1 cellular context compared by ENCODE assay signal in genomic region chr17:43368740-43369506, GRCh38.
A peak's percentile ranks its signal among the peaks of the same experiment; 100 is the strongest.
TF ChIP-seq lines count a peak whose summit lies in the region.

No MANE protein-coding gene starts in this region.

TF ChIP-seq in HEK293, 187 proteins besides CTCF, POLR2A, EP300 and RAD21 (continued from another document and continues in another):
- TF ChIP-seq ZNF707 (tag by site-specific recombination; IDR thresholded peaks at IDR 0.05) (no peak), ZBTB48 (tag by site-specific recombination; IDR thresholded peaks at IDR 0.05) (no peak), ZNF488 (tag by site-specific recombination; IDR thresholded peaks at IDR 0.05) (no peak; the same call in 1 of the 2 replicates), GLIS1 (tag by site-specific recombination; IDR thresholded peaks at IDR 0.05) (peak; percentile 88), HIC1 (tag by site-specific recombination; IDR thresholded peaks at IDR 0.05) (no peak), ZNF561 (tag by site-specific recombination; IDR thresholded peaks at IDR 0.05; ENCODE audit: borderline replicate concordance) (no peak), ZNF473 (tag by site-specific recombination; IDR thresholded peaks at IDR 0.05) (no peak), BCL11A (tag by site-specific recombination; IDR thresholded peaks at IDR 0.05; ENCODE audit: low read depth) (peak; percentile 72; the same call in 1 of the 2 replicates), ZBTB8A (tag by site-specific recombination; IDR thresholded peaks at IDR 0.05) (peak; percentile 79), BCL11B (tag by site-specific recombination; IDR thresholded peaks at IDR 0.05; ENCODE audit: low read depth) (no peak), ZNF610 (tag by site-specific recombination; IDR thresholded peaks at IDR 0.05; ENCODE audit: borderline replicate concordance) (peak; percentile 42), GLI4 (tag by site-specific recombination; IDR thresholded peaks at IDR 0.05) (no peak; the same call in 1 of the 2 replicates), YY1 (tag by site-specific recombination; IDR thresholded peaks at IDR 0.05) (no peak), BCL6B (tag by site-specific recombination; IDR thresholded peaks at IDR 0.05) (no peak), ZNF585B (tag by site-specific recombination; IDR thresholded peaks at IDR 0.05) (no peak), ZFP69B (tag by site-specific recombination; IDR thresholded peaks at IDR 0.05) (0 out of 2 replicates have a peak, but pooled peaks have one; percentile 5), ZNF558 (tag by site-specific recombination; IDR thresholded peaks at IDR 0.05) (0 out of 2 replicates have a peak, but pooled peaks have one; percentile 27), ZSCAN23 (tag by site-specific recombination; IDR thresholded peaks at IDR 0.05) (no peak), KLF8 (tag by site-specific recombination; IDR thresholded peaks at IDR 0.05) (peak; percentile 76; the same call in 1 of the 2 replicates), ZBTB20 (tag by site-specific recombination; IDR thresholded peaks at IDR 0.05) (peak; percentile 89; the same call in 1 of the 2 replicates), ZNF121 (tag by site-specific recombination; IDR thresholded peaks at IDR 0.05) (peak; percentile 8; the same call in 1 of the 2 replicates), ZNF239 (tag by site-specific recombination; IDR thresholded peaks at IDR 0.05) (no peak), ZSCAN16 (tag by site-specific recombination; IDR thresholded peaks at IDR 0.05) (no peak), ZNF701 (tag by site-specific recombination; IDR thresholded peaks at IDR 0.05) (no peak), ZEB2 (tag by site-specific recombination; IDR thresholded peaks at IDR 0.05) (peak; percentile 72), EGR2 (tag by site-specific recombination; IDR thresholded peaks at IDR 0.05; ENCODE audit: low read depth) (0 out of 2 replicates have a peak, but pooled peaks have one; percentile 54), ZNF747 (tag by site-specific recombination; IDR thresholded peaks at IDR 0.05) (no peak), KLF7 (tag by site-specific recombination; IDR thresholded peaks at IDR 0.05; ENCODE audit: borderline replicate concordance) (no peak), ZNF132 (tag by site-specific recombination; IDR thresholded peaks at IDR 0.05; ENCODE audit: borderline replicate concordance) (no peak), ZNF10 (tag by site-specific recombination; IDR thresholded peaks at IDR 0.05) (no peak), KLF1 (tag by site-specific recombination; IDR thresholded peaks at IDR 0.05) (peak; percentile 31; the same call in 1 of the 2 replicates), ZBTB17 (tag by site-specific recombination; IDR thresholded peaks at IDR 0.05) (no peak), ZNF169 (tag by site-specific recombination; IDR thresholded peaks at IDR 0.05) (no peak), ZNF16 (tag by site-specific recombination; IDR thresholded peaks at IDR 0.05; ENCODE audit: low read depth) (no peak), PRDM1 (tag by site-specific recombination; IDR thresholded peaks at IDR 0.05) (peak; percentile 79; the same call in 1 of the 2 replicates), ZNF274 (IDR thresholded peaks at IDR 0.05; ENCODE audit: low read length) (no peak), ZNF274 (tag by site-specific recombination; IDR thresholded peaks at IDR 0.05; ENCODE audit: borderline replicate concordance) (no peak), ZNF571 (tag by site-specific recombination; IDR thresholded peaks at IDR 0.05) (no peak), TCF7L2 (IDR thresholded peaks at IDR 0.05; ENCODE audit: borderline replicate concordance, low read depth, low read length) (no peak), GLI2 (tag by site-specific recombination; IDR thresholded peaks at IDR 0.05; ENCODE audit: borderline replicate concordance, low read depth) (no peak), ZNF133 (tag by site-specific recombination; IDR thresholded peaks at IDR 0.05) (0 out of 2 replicates have a peak, but pooled peaks have one; percentile 18), ZNF776 (tag by site-specific recombination; IDR thresholded peaks at IDR 0.05; ENCODE audit: borderline replicate concordance) (no peak)
- TF ChIP-seq, protein P1, sequence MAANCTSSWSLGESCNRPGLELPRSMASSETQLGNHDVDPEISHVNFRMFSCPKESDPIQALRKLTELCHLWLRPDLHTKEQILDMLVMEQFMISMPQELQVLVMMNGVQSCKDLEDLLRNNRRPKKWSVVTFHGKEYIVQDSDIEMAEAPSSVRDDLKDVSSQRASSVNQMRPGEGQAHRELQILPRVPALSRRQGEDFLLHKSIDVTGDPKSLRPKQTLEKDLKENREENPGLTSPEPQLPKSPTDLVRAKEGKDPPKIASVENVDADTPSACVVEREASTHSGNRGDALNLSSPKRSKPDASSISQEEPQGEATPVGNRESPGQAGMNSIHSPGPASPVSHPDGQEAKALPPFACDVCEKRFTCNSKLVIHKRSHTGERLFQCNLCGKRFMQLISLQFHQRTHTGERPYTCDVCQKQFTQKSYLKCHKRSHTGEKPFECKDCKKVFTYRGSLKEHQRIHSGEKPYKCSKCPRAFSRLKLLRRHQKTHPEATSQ (tag by site-specific recombination; IDR thresholded peaks at IDR 0.05), result no peak
- TF ChIP-seq, protein P2, sequence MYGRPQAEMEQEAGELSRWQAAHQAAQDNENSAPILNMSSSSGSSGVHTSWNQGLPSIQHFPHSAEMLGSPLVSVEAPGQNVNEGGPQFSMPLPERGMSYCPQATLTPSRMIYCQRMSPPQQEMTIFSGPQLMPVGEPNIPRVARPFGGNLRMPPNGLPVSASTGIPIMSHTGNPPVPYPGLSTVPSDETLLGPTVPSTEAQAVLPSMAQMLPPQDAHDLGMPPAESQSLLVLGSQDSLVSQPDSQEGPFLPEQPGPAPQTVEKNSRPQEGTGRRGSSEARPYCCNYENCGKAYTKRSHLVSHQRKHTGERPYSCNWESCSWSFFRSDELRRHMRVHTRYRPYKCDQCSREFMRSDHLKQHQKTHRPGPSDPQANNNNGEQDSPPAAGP (tag by site-specific recombination; IDR thresholded peaks at IDR 0.05), result 0 out of 2 replicates have a peak, but pooled peaks have one; percentile 42
- TF ChIP-seq, protein P3, sequence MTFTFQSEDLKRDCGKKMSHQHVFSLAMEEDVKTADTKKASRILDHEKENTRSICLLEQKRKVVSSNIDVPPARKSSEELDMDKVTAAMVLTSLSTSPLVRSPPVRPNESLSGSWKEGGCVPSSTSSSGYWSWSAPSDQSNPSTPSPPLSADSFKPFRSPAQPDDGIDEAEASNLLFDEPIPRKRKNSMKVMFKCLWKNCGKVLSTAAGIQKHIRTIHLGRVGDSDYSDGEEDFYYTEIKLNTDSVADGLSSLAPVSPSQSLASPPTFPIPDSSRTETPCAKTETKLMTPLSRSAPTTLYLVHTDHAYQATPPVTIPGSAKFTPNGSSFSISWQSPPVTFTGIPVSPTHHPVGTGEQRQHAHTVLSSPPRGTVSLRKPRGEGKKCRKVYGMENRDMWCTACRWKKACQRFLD (tag by site-specific recombination; IDR thresholded peaks at IDR 0.05), result no peak
- TF ChIP-seq, protein P4, sequence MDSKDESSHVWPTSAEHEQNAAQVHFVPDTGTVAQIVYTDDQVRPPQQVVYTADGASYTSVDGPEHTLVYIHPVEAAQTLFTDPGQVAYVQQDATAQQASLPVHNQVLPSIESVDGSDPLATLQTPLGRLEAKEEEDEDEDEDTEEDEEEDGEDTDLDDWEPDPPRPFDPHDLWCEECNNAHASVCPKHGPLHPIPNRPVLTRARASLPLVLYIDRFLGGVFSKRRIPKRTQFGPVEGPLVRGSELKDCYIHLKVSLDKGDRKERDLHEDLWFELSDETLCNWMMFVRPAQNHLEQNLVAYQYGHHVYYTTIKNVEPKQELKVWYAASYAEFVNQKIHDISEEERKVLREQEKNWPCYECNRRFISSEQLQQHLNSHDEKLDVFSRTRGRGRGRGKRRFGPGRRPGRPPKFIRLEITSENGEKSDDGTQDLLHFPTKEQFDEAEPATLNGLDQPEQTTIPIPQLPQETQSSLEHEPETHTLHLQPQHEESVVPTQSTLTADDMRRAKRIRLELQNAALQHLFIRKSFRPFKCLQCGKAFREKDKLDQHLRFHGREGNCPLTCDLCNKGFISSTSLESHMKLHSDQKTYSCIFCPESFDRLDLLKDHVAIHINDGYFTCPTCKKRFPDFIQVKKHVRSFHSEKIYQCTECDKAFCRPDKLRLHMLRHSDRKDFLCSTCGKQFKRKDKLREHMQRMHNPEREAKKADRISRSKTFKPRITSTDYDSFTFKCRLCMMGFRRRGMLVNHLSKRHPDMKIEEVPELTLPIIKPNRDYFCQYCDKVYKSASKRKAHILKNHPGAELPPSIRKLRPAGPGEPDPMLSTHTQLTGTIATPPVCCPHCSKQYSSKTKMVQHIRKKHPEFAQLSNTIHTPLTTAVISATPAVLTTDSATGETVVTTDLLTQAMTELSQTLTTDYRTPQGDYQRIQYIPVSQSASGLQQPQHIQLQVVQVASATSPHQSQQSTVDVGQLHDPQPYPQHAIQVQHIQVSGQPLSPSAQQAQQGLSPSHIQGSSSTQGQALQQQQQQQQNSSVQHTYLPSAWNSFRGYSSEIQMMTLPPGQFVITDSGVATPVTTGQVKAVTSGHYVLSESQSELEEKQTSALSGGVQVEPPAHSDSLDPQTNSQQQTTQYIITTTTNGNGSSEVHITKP (tag by site-specific recombination; IDR thresholded peaks at IDR 0.05), result peak; percentile 78
- TF ChIP-seq, protein P5, sequence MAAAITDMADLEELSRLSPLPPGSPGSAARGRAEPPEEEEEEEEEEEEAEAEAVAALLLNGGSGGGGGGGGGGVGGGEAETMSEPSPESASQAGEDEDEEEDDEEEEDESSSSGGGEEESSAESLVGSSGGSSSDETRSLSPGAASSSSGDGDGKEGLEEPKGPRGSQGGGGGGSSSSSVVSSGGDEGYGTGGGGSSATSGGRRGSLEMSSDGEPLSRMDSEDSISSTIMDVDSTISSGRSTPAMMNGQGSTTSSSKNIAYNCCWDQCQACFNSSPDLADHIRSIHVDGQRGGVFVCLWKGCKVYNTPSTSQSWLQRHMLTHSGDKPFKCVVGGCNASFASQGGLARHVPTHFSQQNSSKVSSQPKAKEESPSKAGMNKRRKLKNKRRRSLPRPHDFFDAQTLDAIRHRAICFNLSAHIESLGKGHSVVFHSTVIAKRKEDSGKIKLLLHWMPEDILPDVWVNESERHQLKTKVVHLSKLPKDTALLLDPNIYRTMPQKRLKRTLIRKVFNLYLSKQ (tag by site-specific recombination; IDR thresholded peaks at IDR 0.05; ENCODE audit: borderline replicate concordance), result no peak
- TF ChIP-seq, protein P6, sequence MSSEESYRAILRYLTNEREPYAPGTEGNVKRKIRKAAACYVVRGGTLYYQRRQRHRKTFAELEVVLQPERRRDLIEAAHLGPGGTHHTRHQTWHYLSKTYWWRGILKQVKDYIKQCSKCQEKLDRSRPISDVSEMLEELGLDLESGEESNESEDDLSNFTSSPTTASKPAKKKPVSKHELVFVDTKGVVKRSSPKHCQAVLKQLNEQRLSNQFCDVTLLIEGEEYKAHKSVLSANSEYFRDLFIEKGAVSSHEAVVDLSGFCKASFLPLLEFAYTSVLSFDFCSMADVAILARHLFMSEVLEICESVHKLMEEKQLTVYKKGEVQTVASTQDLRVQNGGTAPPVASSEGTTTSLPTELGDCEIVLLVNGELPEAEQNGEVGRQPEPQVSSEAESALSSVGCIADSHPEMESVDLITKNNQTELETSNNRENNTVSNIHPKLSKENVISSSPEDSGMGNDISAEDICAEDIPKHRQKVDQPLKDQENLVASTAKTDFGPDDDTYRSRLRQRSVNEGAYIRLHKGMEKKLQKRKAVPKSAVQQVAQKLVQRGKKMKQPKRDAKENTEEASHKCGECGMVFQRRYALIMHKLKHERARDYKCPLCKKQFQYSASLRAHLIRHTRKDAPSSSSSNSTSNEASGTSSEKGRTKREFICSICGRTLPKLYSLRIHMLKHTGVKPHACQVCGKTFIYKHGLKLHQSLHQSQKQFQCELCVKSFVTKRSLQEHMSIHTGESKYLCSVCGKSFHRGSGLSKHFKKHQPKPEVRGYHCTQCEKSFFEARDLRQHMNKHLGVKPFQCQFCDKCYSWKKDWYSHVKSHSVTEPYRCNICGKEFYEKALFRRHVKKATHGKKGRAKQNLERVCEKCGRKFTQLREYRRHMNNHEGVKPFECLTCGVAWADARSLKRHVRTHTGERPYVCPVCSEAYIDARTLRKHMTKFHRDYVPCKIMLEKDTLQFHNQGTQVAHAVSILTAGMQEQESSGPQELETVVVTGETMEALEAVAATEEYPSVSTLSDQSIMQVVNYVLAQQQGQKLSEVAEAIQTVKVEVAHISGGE (tag by site-specific recombination; conservative IDR thresholded peaks at IDR 0.05; ENCODE audit: low read depth), result peak; percentile 79
